In the genomic region with DNA sequence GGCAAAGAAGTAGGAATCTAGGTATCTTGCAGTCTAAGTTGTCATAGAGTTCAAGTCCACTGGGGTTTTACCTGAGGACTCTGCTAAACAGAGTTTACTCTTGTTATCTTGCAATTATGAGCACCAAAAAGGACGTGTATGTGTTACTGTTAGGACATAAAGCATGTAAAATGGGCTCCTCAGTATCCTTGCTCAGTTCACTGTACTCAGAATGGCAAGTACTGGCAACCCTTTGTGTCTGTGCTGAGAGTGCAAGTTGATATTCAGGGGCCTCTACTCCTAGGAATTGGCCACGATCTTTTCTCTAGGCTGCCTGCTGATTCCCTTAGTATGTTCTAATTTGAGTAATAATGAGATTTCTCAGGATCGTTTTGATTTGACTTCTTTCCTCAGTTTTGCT, we compare ENCODE assay signal across 15 cellular contexts. TPM values are rescaled to one million over a fixed set of nuclear protein-coding genes. Genes with fewer than 3 reads are reported as not detected.
A peak's percentile ranks its signal among the peaks of the same experiment; 100 is the strongest.
DNase-seq lines count a peak whose midpoint lies in the region; ATAC-seq and TF ChIP-seq lines count a peak whose summit lies in the region.
"Had no signal": no experiment of that assay in that cellular context is flagged by ENCODE, and none has a peak within 500 bp of the region (broad histone marks: within the 10 kb centered on the region; RNA-seq: fewer than 3 reads in every experiment).

No MANE protein-coding gene starts in this region.

- TF ChIP-seq CTCF in GM23338 (conservative IDR thresholded peaks at IDR 0.05; ENCODE audit: low read depth in 2 of 2) (no peak), WTC11 (IDR thresholded peaks at IDR 0.05) (no peak), RWPE1 (conservative IDR thresholded peaks at IDR 0.05; ENCODE audit: low read depth) (no peak)

- H2AFZ ChIP-seq in GM23338 = no peak overlapping the region
- H2AFZ ChIP-seq: GM23248 had no signal

- H3F3A ChIP-seq in GM23338 (replicated peaks; ENCODE audit: low read depth) = no peaks in the 10 kb centered on the region

- H3K27ac Mint-ChIP-seq in CD8-positive, alpha-beta memory T cell = peak overlapping the region in 5 of 8 donors; percentile 41 to 76 (median 64)
- no peak overlapping the region; the same call in 1 of the 2 replicates for H3K27ac Mint-ChIP-seq in GM23338
- H3K27ac Mint-ChIP-seq in WTC11 = no peak overlapping the region

- peaks cover 55 to 84% (median 81%) of the 10 kb centered on the region in 3 donors for H3K4me1 Mint-ChIP-seq in CD8-positive, alpha-beta memory T cell
- H3K4me1 Mint-ChIP-seq in GM23338 (peaks cover 12% of the 10 kb centered on the region), WTC11 (peaks cover 16% of the 10 kb centered on the region)

- ATAC-seq in GM23338 = peak; percentile 74
- ATAC-seq in WTC11 = peak; percentile 81
- no peak for ATAC-seq in HG02798 (IDR thresholded peaks at IDR 0.05; ENCODE audit: poor library complexity, unreplicated experiment)
- ATAC-seq: HepG2, Right ventricle myocardium inferior, SK-N-SH treated with all-trans-retinoic acid at 6 μM for 48 hours had no signal

- no peaks in the 10 kb centered on the region for H3K27me3 ChIP-seq in CD8-positive, alpha-beta memory T cell (ENCODE audit: insufficient read depth, low read length, poor library complexity, severe bottlenecking)
- H3K27me3 ChIP-seq in GM23338 (ENCODE audit: insufficient read depth) = no peaks in the 10 kb centered on the region

- H3K36me3 Mint-ChIP-seq in CD8-positive, alpha-beta memory T cell = peaks cover 6 to 10% (median 9%) of the 10 kb centered on the region in 3 donors
- H3K36me3 Mint-ChIP-seq in GM23338 (ENCODE audit: low read depth) (peaks cover 37% of the 10 kb centered on the region), WTC11 (peaks cover 38% of the 10 kb centered on the region)

- no peak overlapping the region for H3K4me2 ChIP-seq in GM23338
- H3K4me2 ChIP-seq: KMS-11 had no signal

- H3K9me2 ChIP-seq in GM23338 (ENCODE audit: insufficient read depth) = peaks cover 8% of the 10 kb centered on the region; the same call in 1 of the 2 replicates

- no peak for DNase-seq in CD8-positive, alpha-beta memory T cell
- DNase-seq in GM23338 (ENCODE audit: low spot score) (peak; percentile 28), WTC11 (ENCODE audit: low spot score) (no peak), iPS-NIHi11 (ENCODE audit: low spot score) (peak; percentile 21), GM03348 (ENCODE audit: low spot score) (no peak), RWPE1 (ENCODE audit: low spot score) (no peak)
- DNase-seq: GM23248, NCI-H1092 treated with DMSO at 0.1 percent for 48 hours, NCI-H1694, NCI-H510A treated with DMSO at 0.1 percent for 48 hours had no signal

- H3K9me3 Mint-ChIP-seq in CD8-positive, alpha-beta memory T cell = no peaks in the 10 kb centered on the region
- H3K9me3 Mint-ChIP-seq in GM23338 = peaks cover 31% of the 10 kb centered on the region
- H3K9me3 Mint-ChIP-seq in WTC11 = peaks cover 36% of the 10 kb centered on the region

- CTCF ChIA-PET in CD8-positive, alpha-beta memory T cell (lab: Charles Lee) = no interaction called here
- CTCF ChIA-PET in WTC11 (lab: Charles Lee) = no interaction called here
- CTCF ChIA-PET in RWPE1 (lab: Yijun Ruan, JAX) = no interaction called here

- no peak overlapping the region for H3K4me3 ChIP-seq in CD8-positive, alpha-beta memory T cell (ENCODE audit: low read length)
- H3K4me3 ChIP-seq in GM23338 = no peak overlapping the region
- H3K4me3 ChIP-seq: GM23248 had no signal

- H3K79me2 ChIP-seq in GM23338 (replicated peaks; ENCODE audit: insufficient read depth) = peaks cover 16% of the 10 kb centered on the region

- H3K27ac ChIP-seq in CD8-positive, alpha-beta memory T cell (ENCODE audit: low read depth, low read length) = no peak overlapping the region
- no peak overlapping the region for H3K27ac ChIP-seq in GM23338 (ENCODE audit: low read depth)
- H3K27ac ChIP-seq in RWPE1 = no peak overlapping the region
- H3K27ac ChIP-seq: GM23248, KMS-11 had no signal

- no peaks in the 10 kb centered on the region for H4K20me1 ChIP-seq in GM23338 (replicated peaks; ENCODE audit: insufficient read depth)

- no peaks in the 10 kb centered on the region for H3K9me3 ChIP-seq in CD8-positive, alpha-beta memory T cell (ENCODE audit: low read length)

- H3K36me3 ChIP-seq in CD8-positive, alpha-beta memory T cell (ENCODE audit: insufficient read depth, low read length) = no peaks in the 10 kb centered on the region
- H3K36me3 ChIP-seq in GM23338 (ENCODE audit: insufficient read depth) = peaks cover 3% of the 10 kb centered on the region; the same call in 1 of the 2 replicates

- peaks cover 0 to 2% of the 10 kb centered on the region in 2 donors for H3K27me3 Mint-ChIP-seq in CD8-positive, alpha-beta memory T cell
- H3K27me3 Mint-ChIP-seq in GM23338 (ENCODE audit: insufficient read depth, low read depth, poor library complexity) (no peaks in the 10 kb centered on the region), WTC11 (ENCODE audit: low read depth) (no peaks in the 10 kb centered on the region)

- peaks cover 4% of the 10 kb centered on the region for H3K4me1 ChIP-seq in CD8-positive, alpha-beta memory T cell (ENCODE audit: insufficient read depth, low read length)
- H3K4me1 ChIP-seq in GM23338 (ENCODE audit: insufficient read depth) = no peaks in the 10 kb centered on the region; the same call in 1 of the 2 replicates

- POLR2A ChIA-PET in CD8-positive, alpha-beta memory T cell (lab: Charles Lee) = no interaction called here
- POLR2A ChIA-PET in WTC11 (lab: Charles Lee) (no interaction called here), RWPE1 (lab: Yijun Ruan, JAX; ENCODE audit: low non-redundant PET) (no interaction called here)

- H3K4me3 Mint-ChIP-seq in CD8-positive, alpha-beta memory T cell = peak overlapping the region in 1 of 7 donors; percentile 18
- H3K4me3 Mint-ChIP-seq in GM23338 = no peak overlapping the region
- H3K4me3 Mint-ChIP-seq in WTC11 = no peak overlapping the region

TF ChIP-seq in WTC11, 78 proteins besides CTCF, POLR2A, EP300 and RAD21:
- TF ChIP-seq SMAD3 (CRISPR knock-in tag; IDR thresholded peaks at IDR 0.05; ENCODE audit: borderline replicate concordance) (no peak), NFYB (CRISPR knock-in tag; conservative IDR thresholded peaks at IDR 0.05; ENCODE audit: low read depth) (no peak)
- TF ChIP-seq, protein P1, sequence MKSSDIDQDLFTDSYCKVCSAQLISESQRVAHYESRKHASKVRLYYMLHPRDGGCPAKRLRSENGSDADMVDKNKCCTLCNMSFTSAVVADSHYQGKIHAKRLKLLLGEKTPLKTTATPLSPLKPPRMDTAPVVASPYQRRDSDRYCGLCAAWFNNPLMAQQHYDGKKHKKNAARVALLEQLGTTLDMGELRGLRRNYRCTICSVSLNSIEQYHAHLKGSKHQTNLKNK (CRISPR knock-in tag; IDR thresholded peaks at IDR 0.05) = no peak
- TF ChIP-seq, protein P2, sequence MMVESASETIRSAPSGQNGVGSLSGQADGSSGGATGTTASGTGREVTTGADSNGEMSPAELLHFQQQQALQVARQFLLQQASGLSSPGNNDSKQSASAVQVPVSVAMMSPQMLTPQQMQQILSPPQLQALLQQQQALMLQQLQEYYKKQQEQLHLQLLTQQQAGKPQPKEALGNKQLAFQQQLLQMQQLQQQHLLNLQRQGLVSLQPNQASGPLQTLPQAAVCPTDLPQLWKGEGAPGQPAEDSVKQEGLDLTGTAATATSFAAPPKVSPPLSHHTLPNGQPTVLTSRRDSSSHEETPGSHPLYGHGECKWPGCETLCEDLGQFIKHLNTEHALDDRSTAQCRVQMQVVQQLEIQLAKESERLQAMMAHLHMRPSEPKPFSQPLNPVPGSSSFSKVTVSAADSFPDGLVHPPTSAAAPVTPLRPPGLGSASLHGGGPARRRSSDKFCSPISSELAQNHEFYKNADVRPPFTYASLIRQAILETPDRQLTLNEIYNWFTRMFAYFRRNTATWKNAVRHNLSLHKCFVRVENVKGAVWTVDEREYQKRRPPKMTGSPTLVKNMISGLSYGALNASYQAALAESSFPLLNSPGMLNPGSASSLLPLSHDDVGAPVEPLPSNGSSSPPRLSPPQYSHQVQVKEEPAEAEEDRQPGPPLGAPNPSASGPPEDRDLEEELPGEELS (CRISPR knock-in tag; IDR thresholded peaks at IDR 0.05) = no peak
- TF ChIP-seq, protein P3, sequence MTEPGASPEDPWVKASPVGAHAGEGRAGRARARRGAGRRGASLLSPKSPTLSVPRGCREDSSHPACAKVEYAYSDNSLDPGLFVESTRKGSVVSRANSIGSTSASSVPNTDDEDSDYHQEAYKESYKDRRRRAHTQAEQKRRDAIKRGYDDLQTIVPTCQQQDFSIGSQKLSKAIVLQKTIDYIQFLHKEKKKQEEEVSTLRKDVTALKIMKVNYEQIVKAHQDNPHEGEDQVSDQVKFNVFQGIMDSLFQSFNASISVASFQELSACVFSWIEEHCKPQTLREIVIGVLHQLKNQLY (CRISPR knock-in tag; IDR thresholded peaks at IDR 0.05) = no peak

RNA-seq across cellular contexts. Expression of a gene that starts 13.3 kb away (rescaled TPM):
- total RNA-seq in CD8-positive, alpha-beta memory T cell = 10 to 100 TPM; 21.2 to 22.7 TPM
- 8.7 TPM for polyA plus RNA-seq in CD8-positive, alpha-beta memory T cell
- total RNA-seq in GM23338 (2014; rRNA removed; shearing (Covaris generic)) = 13.1 and 14.8 TPM in 2 replicates
- 10.6 and 13.3 TPM in 2 replicates for polyA plus RNA-seq in GM23338 (2016; fragmentation: Nextera tagmentation; extraction: Ambion mirVana)
- 16.1 to 19.5 TPM (median 16.9 TPM) in 3 replicates for total RNA-seq in WTC11 (2021)

Comparison
In these comparisons a context has a peak if more than half of its experiments do, and no peak if none do; other contexts are left out.
1. DNase-seq: peak in GM23338 (single experiment) and iPS-NIHi11 (single experiment); none in CD8-positive, alpha-beta memory T cell (0 of 5), WTC11 (single experiment), GM03348 (single experiment) and RWPE1 (single experiment).
2. H3K27ac Mint-ChIP-seq: peak in CD8-positive, alpha-beta memory T cell (5 of 8); none in GM23338 (single experiment) and WTC11 (single experiment).